ENCODE assay signal across 8 cellular contexts in the genomic region with DNA sequence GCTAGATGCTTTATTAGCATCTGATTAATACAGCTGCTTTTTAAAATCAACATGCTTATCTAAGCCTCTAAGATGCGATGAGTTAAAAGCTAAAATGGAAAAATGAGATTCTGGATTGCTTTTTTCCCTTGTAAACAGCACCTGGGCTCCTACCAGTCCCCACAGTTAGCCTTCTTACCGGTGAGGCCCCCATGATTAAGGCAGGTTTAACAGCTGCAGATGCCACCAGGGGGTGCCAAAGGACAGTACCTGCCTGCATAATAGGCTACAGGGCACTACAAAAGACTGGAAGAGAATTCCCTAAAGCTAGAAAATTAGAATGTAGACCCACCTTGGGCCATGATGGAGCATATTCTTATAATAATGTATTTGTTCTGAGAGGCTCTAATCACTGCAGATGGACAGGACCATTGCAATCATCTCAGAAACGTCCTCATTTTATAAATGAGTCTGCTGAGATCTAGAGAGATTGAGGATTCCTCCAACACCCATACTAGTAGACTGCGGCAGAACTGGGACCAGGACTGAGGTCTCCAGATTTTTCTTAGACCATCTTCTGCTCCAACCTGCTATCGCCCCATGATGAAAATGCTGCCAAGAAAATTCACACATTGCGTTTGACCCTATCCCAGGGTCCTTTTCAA.
DNase-seq lines count a peak whose midpoint lies in the region; ATAC-seq, FAIRE-seq and TF ChIP-seq lines count a peak whose summit lies in the region.

No MANE protein-coding gene starts in this region.

- H3K4me3 ChIP-seq in LNCaP clone FGC (ENCODE audit: low read depth, low read length) (no peak overlapping the region), sigmoid colon (no peak overlapping the region)

- H3K27ac Mint-ChIP-seq in activated naive CD8-positive, alpha-beta T cell treated with anti-CD3 and anti-CD28 coated beads for 36 hours, result no peak overlapping the region

- no peaks in the 10 kb centered on the region for H3K4me1 Mint-ChIP-seq in activated naive CD8-positive, alpha-beta T cell treated with anti-CD3 and anti-CD28 coated beads for 36 hours

- TF ChIP-seq EP300 in sigmoid colon (IDR thresholded peaks at IDR 0.05), result no peak

- TF ChIP-seq POLR2A in H54 (IDR thresholded peaks at IDR 0.05; ENCODE audit: low read depth, low read length) (no peak), sigmoid colon (IDR thresholded peaks at IDR 0.05) (no peak)

- H3K36me3 ChIP-seq in sigmoid colon, result no peaks in the 10 kb centered on the region

- FAIRE-seq in H54 (lab: Jason Lieb, UNC), result no peak

- H3K9me3 Mint-ChIP-seq in activated naive CD8-positive, alpha-beta T cell treated with anti-CD3 and anti-CD28 coated beads for 36 hours, result no peaks in the 10 kb centered on the region

- H3K4me3 Mint-ChIP-seq in activated naive CD8-positive, alpha-beta T cell treated with anti-CD3 and anti-CD28 coated beads for 36 hours, result no peak overlapping the region

- peak; percentile 91 for ATAC-seq in SK-N-SH treated with all-trans-retinoic acid at 6 μM for 48 hours
- peak; percentile 90 for ATAC-seq in left ventricle myocardium superior

- H3K27ac ChIP-seq in sigmoid colon, result no peak overlapping the region

- TF ChIP-seq CTCF in GM12801 (IDR thresholded peaks at IDR 0.05; ENCODE audit: extremely low read depth, insufficient read length) (peak; percentile 10), LNCaP clone FGC (IDR thresholded peaks at IDR 0.05; ENCODE audit: control insufficient read depth, extremely low read depth, insufficient read depth) (peak; percentile 81), sigmoid colon (IDR thresholded peaks at IDR 0.05) (peak in 3 of 4 experiments; percentile 35 to 70 (median 40))

- DNase-seq in H54 (ENCODE audit: insufficient read length, low spot score), result peak; percentile 2
- no peak for DNase-seq in LNCaP clone FGC (ENCODE audit: low read depth)
- peak; percentile 52 for DNase-seq in activated naive CD8-positive, alpha-beta T cell treated with anti-CD3 and anti-CD28 coated beads for 36 hours
- peak; percentile 82 for DNase-seq in left ventricle myocardium superior
- no peak for DNase-seq in sigmoid colon
- no peak for DNase-seq in middle frontal gyrus (ENCODE audit: extremely low spot score, low spot score)

- H3K27me3 ChIP-seq in sigmoid colon, result no peaks in the 10 kb centered on the region

- no peaks in the 10 kb centered on the region for H3K4me1 ChIP-seq in sigmoid colon

- WGBS in sigmoid colon, 2 donors, result 56 to 57% methylated on average over 6 of the region's 6 CpGs

- no peaks in the 10 kb centered on the region for H3K36me3 Mint-ChIP-seq in activated naive CD8-positive, alpha-beta T cell treated with anti-CD3 and anti-CD28 coated beads for 36 hours

- intact Hi-C loops in left ventricle myocardium superior (cut with micrococcal nuclease), result no loop called here
- intact Hi-C loops in sigmoid colon (cut with DNase I), result loop anchor here (2.0 to 5.0 kb wide), 2 partner anchors 550 to 589 kb away; no protein-coding TSS in a partner anchor

- no peaks in the 10 kb centered on the region for H3K9me3 ChIP-seq in sigmoid colon

- H3K27me3 Mint-ChIP-seq in activated naive CD8-positive, alpha-beta T cell treated with anti-CD3 and anti-CD28 coated beads for 36 hours, result peaks cover 36% of the 10 kb centered on the region

TF ChIP-seq in SK-N-SH treated with all-trans-retinoic acid at 6 μM for 48 hours, 23 proteins besides CTCF, POLR2A, EP300 and RAD21:
- TF ChIP-seq, protein P1, sequence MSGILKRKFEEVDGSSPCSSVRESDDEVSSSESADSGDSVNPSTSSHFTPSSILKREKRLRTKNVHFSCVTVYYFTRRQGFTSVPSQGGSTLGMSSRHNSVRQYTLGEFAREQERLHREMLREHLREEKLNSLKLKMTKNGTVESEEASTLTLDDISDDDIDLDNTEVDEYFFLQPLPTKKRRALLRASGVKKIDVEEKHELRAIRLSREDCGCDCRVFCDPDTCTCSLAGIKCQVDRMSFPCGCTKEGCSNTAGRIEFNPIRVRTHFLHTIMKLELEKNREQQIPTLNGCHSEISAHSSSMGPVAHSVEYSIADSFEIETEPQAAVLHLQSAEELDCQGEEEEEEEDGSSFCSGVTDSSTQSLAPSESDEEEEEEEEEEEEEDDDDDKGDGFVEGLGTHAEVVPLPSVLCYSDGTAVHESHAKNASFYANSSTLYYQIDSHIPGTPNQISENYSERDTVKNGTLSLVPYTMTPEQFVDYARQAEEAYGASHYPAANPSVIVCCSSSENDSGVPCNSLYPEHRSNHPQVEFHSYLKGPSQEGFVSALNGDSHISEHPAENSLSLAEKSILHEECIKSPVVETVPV (CRISPR knock-in tag; IDR thresholded peaks at IDR 0.05), result no peak
- TF ChIP-seq PPARA (CRISPR knock-in tag; IDR thresholded peaks at IDR 0.05; ENCODE audit: borderline replicate concordance) (no peak), OSR1 (CRISPR knock-in tag; IDR thresholded peaks at IDR 0.05) (no peak), ZC3H10 (CRISPR knock-in tag; IDR thresholded peaks at IDR 0.05) (no peak)

Comparison
In these comparisons a context has a peak if more than half of its experiments do, and no peak if none do; other contexts are left out.
1. CTCF ChIP-seq: peak in every context shown above with its lines; median percentile 81 in LNCaP clone FGC; 40 in sigmoid colon; 10 in GM12801.
2. DNase-seq: peak in H54 (single experiment), activated naive CD8-positive, alpha-beta T cell treated with anti-CD3 and anti-CD28 coated beads for 36 hours (single experiment) and left ventricle myocardium superior (single experiment); none in LNCaP clone FGC (single experiment), sigmoid colon (single experiment) and middle frontal gyrus (single experiment).